ENCODE assay signal across 23 cellular contexts in genomic region chr14:53003776-53004175, GRCh38.
"Had no signal": no experiment of that assay in that cellular context is flagged by ENCODE, and none has a peak within 500 bp of the region (broad histone marks: within the 10 kb centered on the region; RNA-seq: fewer than 3 reads in every experiment).

No MANE protein-coding gene starts in this region.

- H3K36me3 ChIP-seq: esophagus muscularis mucosa, heart right ventricle, left lung, lower lobe of right lung had no signal

- H3K27ac ChIP-seq: coronary artery, dorsolateral prefrontal cortex, esophagus muscularis mucosa, foreskin keratinocyte, heart right ventricle, left lung, lower lobe of right lung had no signal

- H3K4me3 ChIP-seq: coronary artery, dorsolateral prefrontal cortex, esophagus muscularis mucosa, heart right ventricle, left lung, lower lobe of right lung, mucosa of descending colon had no signal

- H3K9me3 Mint-ChIP-seq: mesothelial cell of epicardium had no signal

- H3K9me3 ChIP-seq: esophagus muscularis mucosa, heart right ventricle, left lung, lower lobe of right lung, mucosa of descending colon had no signal

- H3K4me1 ChIP-seq: foreskin keratinocyte, left lung, lower lobe of right lung had no signal

- DNase-seq: dermis blood vessel endothelial cell; dorsolateral prefrontal cortex; effector CD4-positive, alpha-beta T cell; effector memory CD4-positive, alpha-beta T cell; foreskin keratinocyte; glutamatergic neuron; head of caudate nucleus; heart right ventricle; hippocampal formation; left cardiac atrium; left lung; left ventricle myocardium superior; lower lobe of right lung; mesenchymal stem cell; mucosa of descending colon had no signal

- H3K27ac Mint-ChIP-seq: mesothelial cell of epicardium had no signal

- ATAC-seq: foreskin keratinocyte, heart right ventricle, left cardiac atrium, left lung, left ventricle myocardium superior, lower lobe of right lung, mucosa of descending colon had no signal

- FAIRE-seq: colon, endothelial cell of umbilical vein, frontal cortex, islet of Langerhans, keratinocyte had no signal

- H3K27me3 ChIP-seq: dorsolateral prefrontal cortex, esophagus muscularis mucosa, foreskin keratinocyte, heart right ventricle, left lung had no signal

- H3K4me3 Mint-ChIP-seq: mesothelial cell of epicardium had no signal

- H3K36me3 Mint-ChIP-seq: mesothelial cell of epicardium had no signal

- H3K4me1 Mint-ChIP-seq: mesothelial cell of epicardium had no signal
